Comparison of ENCODE assay signal across 31 cellular contexts in the genomic region with DNA sequence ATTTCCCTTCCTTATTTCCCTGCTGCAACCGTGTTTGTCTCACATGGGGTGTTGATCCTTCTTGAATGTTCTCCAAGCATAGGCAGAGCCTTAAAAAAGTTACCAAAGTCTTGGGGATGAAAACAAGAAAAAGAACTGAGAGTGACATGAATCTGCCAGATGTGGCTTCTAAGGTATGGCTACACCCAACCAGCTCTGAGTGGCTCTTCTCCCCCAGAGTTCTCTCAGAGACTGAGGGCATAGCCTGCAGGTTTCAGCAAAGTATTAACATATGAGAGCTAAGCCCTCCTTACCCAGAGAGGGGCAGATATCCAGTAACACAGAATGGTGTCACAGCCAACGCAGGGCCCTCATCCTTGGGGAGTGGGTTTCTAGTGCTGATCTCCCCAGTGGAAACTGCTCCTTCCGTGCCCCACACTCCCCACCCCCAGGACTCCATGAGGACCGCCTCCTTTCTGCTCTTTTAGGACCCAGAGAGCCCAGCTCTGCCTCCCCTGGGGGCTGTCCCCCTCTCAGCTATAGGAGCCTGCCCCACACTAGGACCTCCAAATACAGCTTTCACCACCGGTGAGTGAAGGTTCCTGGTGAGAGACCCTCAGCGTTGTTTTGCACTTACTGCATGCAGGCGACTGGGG.
"Had no signal": no experiment of that assay in that cellular context is flagged by ENCODE, and none has a peak within 500 bp of the region (broad histone marks: within the 10 kb centered on the region; RNA-seq: fewer than 3 reads in every experiment).

No MANE protein-coding gene starts in this region.

- H3K4me1 ChIP-seq: esophagus muscularis mucosa, foreskin keratinocyte, gastrocnemius medialis had no signal

- H3K4me3 Mint-ChIP-seq: activated CD4-positive, alpha-beta memory T cell treated with anti-CD3 and anti-CD28 coated beads, Interleukin-2, amount 10 ng/mL, durations not matched to agents 7 days and 5 days; activated CD4-positive, alpha-beta T cell treated with anti-CD3 and anti-CD28 coated beads for 36 hours; activated CD4-positive, alpha-beta T cell treated with anti-CD3 and anti-CD28 coated beads, Interleukin-2, amount 10 ng/mL, durations not matched to agents 7 days and 5 days; activated naive CD4-positive, alpha-beta T cell treated with anti-CD3 and anti-CD28 coated beads, Interleukin-2, amount 10 ng/mL, durations not matched to agents 7 days and 5 days; activated T-cell treated with anti-CD3 and anti-CD28 coated beads, Interleukin-2, amount 50 U/mL, for 24 hours; activated T-cell treated with anti-CD3 and anti-CD28 coated beads, Interleukin-2, amount 50 U/mL, for 72 hours; central memory CD8-positive, alpha-beta T cell; effector memory CD8-positive, alpha-beta T cell; T-helper 17 cell; T-helper 2 cell treated with Interferon-gamma antibody and Interleukin-4, amounts not matched to agents 5 μg/mL and 100 μg/mL, for 36 hours had no signal

- H3K27ac Mint-ChIP-seq: activated CD4-positive, alpha-beta memory T cell treated with anti-CD3 and anti-CD28 coated beads, Interleukin-2, amount 10 ng/mL, durations not matched to agents 7 days and 5 days; activated CD4-positive, alpha-beta T cell treated with anti-CD3 and anti-CD28 coated beads for 36 hours; activated CD4-positive, alpha-beta T cell treated with anti-CD3 and anti-CD28 coated beads, Interleukin-2, amount 10 ng/mL, durations not matched to agents 7 days and 5 days; activated naive CD4-positive, alpha-beta T cell treated with anti-CD3 and anti-CD28 coated beads, Interleukin-2, amount 10 ng/mL, durations not matched to agents 7 days and 5 days; activated naive CD4-positive, alpha-beta T cell treated with anti-CD3 and anti-CD28 coated beads, Interleukin-2, amount 50 U/mL, for 72 hours; activated T-cell treated with anti-CD3 and anti-CD28 coated beads, Interleukin-2, amount 50 U/mL, for 24 hours; activated T-cell treated with anti-CD3 and anti-CD28 coated beads, Interleukin-2, amount 50 U/mL, for 72 hours; effector memory CD8-positive, alpha-beta T cell; T-helper 17 cell; T-helper 2 cell treated with Interferon-gamma antibody and Interleukin-4, amounts not matched to agents 5 μg/mL and 100 μg/mL, for 36 hours had no signal

- H3K9me3 Mint-ChIP-seq: activated CD4-positive, alpha-beta memory T cell treated with anti-CD3 and anti-CD28 coated beads, Interleukin-2, amount 10 ng/mL, durations not matched to agents 7 days and 5 days; activated CD4-positive, alpha-beta T cell treated with anti-CD3 and anti-CD28 coated beads, Interleukin-2, amount 10 ng/mL, durations not matched to agents 7 days and 5 days; activated naive CD4-positive, alpha-beta T cell treated with anti-CD3 and anti-CD28 coated beads, Interleukin-2, amount 10 ng/mL, durations not matched to agents 7 days and 5 days; activated naive CD4-positive, alpha-beta T cell treated with anti-CD3 and anti-CD28 coated beads, Interleukin-2, amount 50 U/mL, for 72 hours; activated T-cell treated with anti-CD3 and anti-CD28 coated beads, Interleukin-2, amount 50 U/mL, for 24 hours; activated T-cell treated with anti-CD3 and anti-CD28 coated beads, Interleukin-2, amount 50 U/mL, for 72 hours; central memory CD8-positive, alpha-beta T cell; effector memory CD8-positive, alpha-beta T cell; T-helper 2 cell treated with Interferon-gamma antibody and Interleukin-4, amounts not matched to agents 5 μg/mL and 100 μg/mL, for 36 hours had no signal

- H3K4me1 Mint-ChIP-seq: activated CD4-positive, alpha-beta memory T cell treated with anti-CD3 and anti-CD28 coated beads, Interleukin-2, amount 10 ng/mL, durations not matched to agents 7 days and 5 days; activated CD4-positive, alpha-beta T cell treated with anti-CD3 and anti-CD28 coated beads for 36 hours; activated CD4-positive, alpha-beta T cell treated with anti-CD3 and anti-CD28 coated beads, Interleukin-2, amount 10 ng/mL, durations not matched to agents 7 days and 5 days; activated naive CD4-positive, alpha-beta T cell treated with anti-CD3 and anti-CD28 coated beads, Interleukin-2, amount 10 ng/mL, durations not matched to agents 7 days and 5 days; central memory CD8-positive, alpha-beta T cell had no signal

- H3K36me3 Mint-ChIP-seq: activated naive CD4-positive, alpha-beta T cell treated with anti-CD3 and anti-CD28 coated beads, Interleukin-2, amount 10 ng/mL, durations not matched to agents 7 days and 5 days; activated naive CD4-positive, alpha-beta T cell treated with anti-CD3 and anti-CD28 coated beads, Interleukin-2, amount 50 U/mL, for 72 hours had no signal

- H3K36me3 ChIP-seq: brain microvascular endothelial cell had no signal

- H3K27me3 Mint-ChIP-seq: activated CD4-positive, alpha-beta memory T cell treated with anti-CD3 and anti-CD28 coated beads, Interleukin-2, amount 10 ng/mL, durations not matched to agents 7 days and 5 days; activated CD4-positive, alpha-beta T cell treated with anti-CD3 and anti-CD28 coated beads for 36 hours; activated CD4-positive, alpha-beta T cell treated with anti-CD3 and anti-CD28 coated beads, Interleukin-2, amount 10 ng/mL, durations not matched to agents 7 days and 5 days; activated T-cell treated with anti-CD3 and anti-CD28 coated beads, Interleukin-2, amount 50 U/mL, for 24 hours; central memory CD8-positive, alpha-beta T cell; effector memory CD8-positive, alpha-beta T cell had no signal

- H3K9me3 ChIP-seq: esophagus muscularis mucosa, gastrocnemius medialis had no signal

- DNase-seq: activated CD4-positive, alpha-beta memory T cell treated with anti-CD3 and anti-CD28 coated beads, Interleukin-2, amount 10 ng/mL, durations not matched to agents 7 days and 5 days; activated CD4-positive, alpha-beta T cell treated with anti-CD3 and anti-CD28 coated beads for 36 hours; activated CD4-positive, alpha-beta T cell treated with anti-CD3 and anti-CD28 coated beads, Interleukin-2, amount 10 ng/mL, durations not matched to agents 7 days and 5 days; activated CD4-positive, alpha-beta T cell treated with anti-CD3 and anti-CD28 coated beads, Interleukin-2, amount 50 U/mL, for 4 hours; activated CD4-positive, CD25-positive, alpha-beta regulatory T cell; activated CD4-positive, CD25-positive, alpha-beta regulatory T cell treated with anti-CD3 and anti-CD28 coated beads, Interleukin-2, amount 50 U/mL, for 72 hours; activated CD8-positive, alpha-beta memory T cell treated with anti-CD3 and anti-CD28 coated beads, Interleukin-2, amount 50 U/mL, for 48 hours; activated gamma-delta T cell; activated naive CD4-positive, alpha-beta T cell; activated naive CD4-positive, alpha-beta T cell treated with anti-CD3 and anti-CD28 coated beads, Interleukin-2, amount 10 ng/mL, durations not matched to agents 7 days and 5 days; activated T-cell treated with anti-CD3 and anti-CD28 coated beads for 4 hours; activated T-cell treated with anti-CD3 and anti-CD28 coated beads, Interleukin-2, amount 50 U/mL, for 24 hours; activated T-cell treated with anti-CD3 and anti-CD28 coated beads, Interleukin-2, amount 50 U/mL, for 72 hours; amniotic stem cell; anterior cingulate cortex; brain microvascular endothelial cell; cortex of kidney; dermis blood vessel endothelial cell; effector CD4-positive, alpha-beta T cell; effector memory CD8-positive, alpha-beta T cell; erythroblast; foreskin keratinocyte; gastrocnemius medialis; glutamatergic neuron; T-helper 1 cell; T-helper 17 cell; T1000 had no signal

- H3K27me3 ChIP-seq: brain microvascular endothelial cell, esophagus muscularis mucosa, foreskin keratinocyte, gastrocnemius medialis had no signal

- ATAC-seq: activated CD4-positive, alpha-beta T cell treated with anti-CD3 and anti-CD28 coated beads for 36 hours; activated naive CD4-positive, alpha-beta T cell treated with anti-CD3 and anti-CD28 coated beads, Interleukin-2, amount 50 U/mL, for 72 hours; activated T-cell treated with anti-CD3 and anti-CD28 coated beads, Interleukin-2, amount 50 U/mL, for 72 hours; effector memory CD8-positive, alpha-beta T cell; foreskin keratinocyte; gastrocnemius medialis; T-helper 17 cell had no signal

- H3K4me3 ChIP-seq: esophagus muscularis mucosa, gastrocnemius medialis had no signal

- H3K27ac ChIP-seq: brain microvascular endothelial cell, esophagus muscularis mucosa, foreskin keratinocyte, gastrocnemius medialis had no signal
